In the genomic region with DNA sequence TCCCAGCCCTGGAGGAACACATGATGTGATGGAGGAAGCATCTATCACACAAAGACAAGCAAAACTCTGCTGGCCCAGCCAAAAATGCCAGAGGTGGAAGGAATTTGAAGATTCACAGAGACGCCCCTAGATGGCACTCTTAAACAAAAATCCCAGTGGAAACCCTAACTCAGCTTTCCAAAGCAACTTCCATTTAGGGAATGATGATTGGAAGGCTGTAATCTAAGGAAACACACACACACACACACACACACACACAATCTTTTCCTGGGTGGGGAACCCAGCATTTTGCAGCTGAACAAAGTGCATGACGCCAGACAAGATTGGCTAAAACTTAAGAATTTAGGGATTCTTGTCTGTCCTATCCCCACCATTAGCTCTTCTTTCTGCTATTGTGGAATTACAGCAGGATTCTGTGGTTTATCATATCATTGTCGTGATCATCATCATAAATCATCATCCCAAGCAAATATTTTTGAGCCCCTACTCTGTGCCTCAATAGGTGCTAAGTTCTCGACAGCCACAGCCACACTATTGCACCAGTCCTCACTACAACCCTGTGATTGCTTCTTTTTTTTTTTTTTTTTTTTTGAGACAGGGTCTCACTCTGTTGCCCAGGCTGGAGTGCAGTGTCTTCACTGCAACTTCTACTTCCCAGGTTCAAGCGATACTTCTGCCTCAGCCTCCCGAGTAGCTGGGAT, we compare ENCODE assay signal across 8 cellular contexts.
DNase-seq lines count a peak whose midpoint lies in the region; ATAC-seq and TF ChIP-seq lines count a peak whose summit lies in the region.

No MANE protein-coding gene starts in this region.

- peak; percentile 6 for DNase-seq in COR-L47 (lab: John Stamatoyannopoulos, UW)
- DNase-seq in NCI-H69 (lab: John Stamatoyannopoulos, UW), result peak; percentile 66
- DNase-seq in T47D (ENCODE audit: low read depth in 1 of 2, low spot score in 1 of 2), result peak; percentile 73 to 77
- DNase-seq in iris pigment epithelial cell (ENCODE audit: low read depth), result peak; percentile 53
- DNase-seq in stromal cell of bone marrow (ENCODE audit: low read depth), result peak; percentile 72

- no peaks in the 10 kb centered on the region for H3K4me1 ChIP-seq in HEK293 (ENCODE audit: control insufficient read depth, insufficient read depth, low read length)

- no peak overlapping the region for H3K27ac ChIP-seq in HEK293 (ENCODE audit: extremely low read depth, low read depth, low read length)

- CTCF ChIA-PET in HEK293 (lab: Yijun Ruan, JAX), result interaction anchor here (0.6 to 5.5 kb wide), 22 partner anchors 8 to 1478 kb away, joined by 3 to 37 read pairs (median 3); no protein-coding TSS in a partner anchor

- no peak overlapping the region for H3K4me3 ChIP-seq in HEK293 (ENCODE audit: low read depth, low read length)

- peaks cover 0 to 8% of the 10 kb centered on the region in 2 experiments; a peak in 2 of 3 replicates for H3K36me3 ChIP-seq in HEK293 (ENCODE audit: control insufficient read depth in 2 of 2, insufficient read depth in 1 of 2, low read length in 2 of 2)

- no peaks in the 10 kb centered on the region for H3K9me3 ChIP-seq in HEK293 (ENCODE audit: control insufficient read depth, insufficient read depth, low read depth, low read length)

- POLR2A ChIA-PET in HEK293 (lab: Yijun Ruan, JAX), result interaction anchor here (0.5 to 3.0 kb wide), 3 partner anchors 29 to 1281 kb away, joined by 3 to 22 read pairs (median 4); no protein-coding TSS in a partner anchor

- 0 out of 2 replicates have a peak, but pooled peaks have one; percentile 50 for TF ChIP-seq CTCF in HEK293 (tag by site-specific recombination; IDR thresholded peaks at IDR 0.05)

- ATAC-seq in HG03045 (IDR thresholded peaks at IDR 0.05; ENCODE audit: unreplicated experiment), result no peak
- no peak for ATAC-seq in GM18858 (IDR thresholded peaks at IDR 0.05; ENCODE audit: unreplicated experiment)

- in situ Hi-C loops in T47D (cut with HindIII; ENCODE audit: low pct_unique_long_range_greater_than_20kb, low sequenced_read_pairs), result no loop called here

TF ChIP-seq in HEK293, 187 proteins besides CTCF, POLR2A, EP300 and RAD21 (continues in another document):
- TF ChIP-seq, protein P1, sequence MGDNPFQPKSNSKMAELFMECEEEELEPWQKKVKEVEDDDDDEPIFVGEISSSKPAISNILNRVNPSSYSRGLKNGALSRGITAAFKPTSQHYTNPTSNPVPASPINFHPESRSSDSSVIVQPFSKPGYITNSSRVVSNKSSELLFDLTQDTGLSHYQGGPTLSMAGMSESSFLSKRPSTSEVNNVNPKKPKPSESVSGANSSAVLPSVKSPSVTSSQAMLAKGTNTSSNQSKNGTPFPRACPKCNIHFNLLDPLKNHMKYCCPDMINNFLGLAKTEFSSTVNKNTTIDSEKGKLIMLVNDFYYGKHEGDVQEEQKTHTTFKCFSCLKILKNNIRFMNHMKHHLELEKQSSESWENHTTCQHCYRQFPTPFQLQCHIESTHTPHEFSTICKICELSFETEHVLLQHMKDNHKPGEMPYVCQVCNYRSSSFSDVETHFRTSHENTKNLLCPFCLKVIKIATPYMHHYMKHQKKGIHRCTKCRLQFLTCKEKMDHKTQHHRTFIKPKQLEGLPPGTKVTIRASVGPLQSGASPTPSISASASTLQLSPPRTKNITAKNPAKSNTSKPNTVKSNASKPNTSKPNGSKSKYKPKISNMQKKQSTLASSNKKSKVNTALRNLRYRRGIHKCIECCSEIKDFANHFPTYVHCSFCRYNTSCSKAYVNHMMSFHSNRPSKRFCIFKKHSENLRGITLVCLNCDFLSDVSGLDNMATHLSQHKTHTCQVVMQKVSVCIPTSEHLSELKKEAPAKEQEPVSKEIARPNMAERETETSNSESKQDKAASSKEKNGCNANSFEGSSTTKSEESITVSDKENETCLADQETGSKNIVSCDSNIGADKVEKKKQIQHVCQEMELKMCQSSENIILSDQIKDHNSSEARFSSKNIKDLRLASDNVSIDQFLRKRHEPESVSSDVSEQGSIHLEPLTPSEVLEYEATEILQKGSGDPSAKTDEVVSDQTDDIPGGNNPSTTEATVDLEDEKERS (tag by site-specific recombination; IDR thresholded peaks at IDR 0.05), result no peak
- TF ChIP-seq ZNF623 (tag by site-specific recombination; IDR thresholded peaks at IDR 0.05) (no peak), ZNF121 (tag by site-specific recombination; IDR thresholded peaks at IDR 0.05) (peak; percentile 75), ZNF114 (tag by site-specific recombination; IDR thresholded peaks at IDR 0.05) (no peak), ZNF791 (tag by site-specific recombination; IDR thresholded peaks at IDR 0.05) (no peak), OSR2 (tag by site-specific recombination; IDR thresholded peaks at IDR 0.05) (no peak), KLF16 (tag by site-specific recombination; IDR thresholded peaks at IDR 0.05) (no peak), ZNF324 (tag by site-specific recombination; IDR thresholded peaks at IDR 0.05) (0 out of 2 replicates have a peak, but pooled peaks have one; percentile 34), OVOL3 (tag by site-specific recombination; IDR thresholded peaks at IDR 0.05) (no peak), YY1 (tag by site-specific recombination; IDR thresholded peaks at IDR 0.05) (no peak), ZFP3 (tag by site-specific recombination; IDR thresholded peaks at IDR 0.05; ENCODE audit: low read depth) (no peak), ZNF146 (tag by site-specific recombination; IDR thresholded peaks at IDR 0.05) (no peak), ZNF366 (tag by site-specific recombination; conservative IDR thresholded peaks at IDR 0.05) (0 out of 2 replicates have a peak, but pooled peaks have one; percentile 33)
- TF ChIP-seq, protein P2, sequence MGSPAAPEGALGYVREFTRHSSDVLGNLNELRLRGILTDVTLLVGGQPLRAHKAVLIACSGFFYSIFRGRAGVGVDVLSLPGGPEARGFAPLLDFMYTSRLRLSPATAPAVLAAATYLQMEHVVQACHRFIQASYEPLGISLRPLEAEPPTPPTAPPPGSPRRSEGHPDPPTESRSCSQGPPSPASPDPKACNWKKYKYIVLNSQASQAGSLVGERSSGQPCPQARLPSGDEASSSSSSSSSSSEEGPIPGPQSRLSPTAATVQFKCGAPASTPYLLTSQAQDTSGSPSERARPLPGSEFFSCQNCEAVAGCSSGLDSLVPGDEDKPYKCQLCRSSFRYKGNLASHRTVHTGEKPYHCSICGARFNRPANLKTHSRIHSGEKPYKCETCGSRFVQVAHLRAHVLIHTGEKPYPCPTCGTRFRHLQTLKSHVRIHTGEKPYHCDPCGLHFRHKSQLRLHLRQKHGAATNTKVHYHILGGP (tag by site-specific recombination; IDR thresholded peaks at IDR 0.05), result peak; percentile 95
- TF ChIP-seq, protein P3, sequence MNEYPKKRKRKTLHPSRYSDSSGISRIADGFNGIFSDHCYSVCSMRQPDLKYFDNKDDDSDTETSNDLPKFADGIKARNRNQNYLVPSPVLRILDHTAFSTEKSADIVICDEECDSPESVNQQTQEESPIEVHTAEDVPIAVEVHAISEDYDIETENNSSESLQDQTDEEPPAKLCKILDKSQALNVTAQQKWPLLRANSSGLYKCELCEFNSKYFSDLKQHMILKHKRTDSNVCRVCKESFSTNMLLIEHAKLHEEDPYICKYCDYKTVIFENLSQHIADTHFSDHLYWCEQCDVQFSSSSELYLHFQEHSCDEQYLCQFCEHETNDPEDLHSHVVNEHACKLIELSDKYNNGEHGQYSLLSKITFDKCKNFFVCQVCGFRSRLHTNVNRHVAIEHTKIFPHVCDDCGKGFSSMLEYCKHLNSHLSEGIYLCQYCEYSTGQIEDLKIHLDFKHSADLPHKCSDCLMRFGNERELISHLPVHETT (tag by site-specific recombination; IDR thresholded peaks at IDR 0.05), result peak; percentile 61; the same call in 1 of the 2 replicates
- TF ChIP-seq, protein P4, sequence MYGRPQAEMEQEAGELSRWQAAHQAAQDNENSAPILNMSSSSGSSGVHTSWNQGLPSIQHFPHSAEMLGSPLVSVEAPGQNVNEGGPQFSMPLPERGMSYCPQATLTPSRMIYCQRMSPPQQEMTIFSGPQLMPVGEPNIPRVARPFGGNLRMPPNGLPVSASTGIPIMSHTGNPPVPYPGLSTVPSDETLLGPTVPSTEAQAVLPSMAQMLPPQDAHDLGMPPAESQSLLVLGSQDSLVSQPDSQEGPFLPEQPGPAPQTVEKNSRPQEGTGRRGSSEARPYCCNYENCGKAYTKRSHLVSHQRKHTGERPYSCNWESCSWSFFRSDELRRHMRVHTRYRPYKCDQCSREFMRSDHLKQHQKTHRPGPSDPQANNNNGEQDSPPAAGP (tag by site-specific recombination; IDR thresholded peaks at IDR 0.05), result no peak

Comparison
In these comparisons a context has a peak if more than half of its experiments do, and no peak if none do; other contexts are left out.
1. DNase-seq: peak in every context shown above with its lines; median percentile 75 in T47D; 72 in stromal cell of bone marrow; 66 in NCI-H69; 53 in iris pigment epithelial cell; 6 in COR-L47.